Comparison of ENCODE assay signal across 18 cellular contexts in the genomic region with DNA sequence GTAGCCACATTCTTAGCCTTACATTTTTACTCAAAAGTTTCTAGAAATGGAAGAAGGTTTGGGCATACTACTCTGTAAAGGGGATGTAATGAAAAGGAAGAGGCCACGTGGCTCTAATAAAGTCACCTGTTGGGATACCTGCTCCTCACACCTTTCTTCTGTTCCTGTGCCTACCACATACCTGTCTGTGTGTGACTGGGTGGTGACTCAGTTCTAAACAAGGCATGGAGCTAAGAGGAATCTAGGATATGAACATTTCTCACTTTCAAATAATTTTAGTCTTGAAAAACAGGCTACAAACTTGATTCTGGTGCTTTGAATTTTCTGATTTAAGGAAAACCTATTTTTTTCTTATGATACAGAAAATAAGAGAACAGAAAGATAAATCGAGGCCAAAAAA.
A peak's percentile ranks its signal among the peaks of the same experiment; 100 is the strongest.
DNase-seq lines count a peak whose midpoint lies in the region; ATAC-seq and TF ChIP-seq lines count a peak whose summit lies in the region.
"Had no signal": no experiment of that assay in that cellular context is flagged by ENCODE, and none has a peak within 500 bp of the region (broad histone marks: within the 10 kb centered on the region; RNA-seq: fewer than 3 reads in every experiment).

No MANE protein-coding gene starts in this region.

- no peaks in the 10 kb centered on the region for H3F3A ChIP-seq in PC-3 (ENCODE audit: low read length, unreplicated experiment)

- TF ChIP-seq CTCF in HCT116 (IDR thresholded peaks at IDR 0.05 in 2 of 3, conservative IDR thresholded peaks at IDR 0.05 in 1 of 3; ENCODE audit: borderline replicate concordance in 1 of 3, insufficient read depth in 1 of 3, low read depth in 2 of 3, low read length in 2 of 3), result no peak
- no peak for TF ChIP-seq CTCF in PC-3 (conservative IDR thresholded peaks at IDR 0.05; ENCODE audit: low read depth, low read length)
- no peak for TF ChIP-seq CTCF in epithelial cell of esophagus (IDR thresholded peaks at IDR 0.05; ENCODE audit: insufficient read depth, low read depth, low read length, missing control alignments)
- no peak for TF ChIP-seq CTCF in heart right ventricle (IDR thresholded peaks at IDR 0.05)

- DNase-seq in HCT116 (ENCODE audit: low read depth, low spot score) (no peak), PC-3 (peak; percentile 34), epithelial cell of esophagus (ENCODE audit: low read depth) (peak; percentile 61), mesenchymal stem cell (no peak), SIG-M5 (lab: John Stamatoyannopoulos, UW) (no peak), heart right ventricle (no peak)
- DNase-seq: 8988T; CD4-positive, alpha-beta memory T cell; DMS153; DMS79; GDM1; GOT3; H9 had no signal

- no peak overlapping the region for H2BK5ac ChIP-seq in mesenchymal stem cell (ENCODE audit: low read depth, low read length, poor library complexity, severe bottlenecking)

- BruUV-seq in HCT116 (replicated peaks; lab: Mats Ljungman, UMichigan) (no TSS peak), PC-3 (replicated peaks; lab: Mats Ljungman, UMichigan) (no TSS peak)

- H2AK5ac ChIP-seq in mesenchymal stem cell (ENCODE audit: low read length, severe bottlenecking), result no peak overlapping the region

- no peaks in the 10 kb centered on the region for H3K9me2 ChIP-seq in HCT116 (ENCODE audit: insufficient read depth)
- H3K9me2 ChIP-seq in PC-3 (replicated peaks; ENCODE audit: low read length), result no peaks in the 10 kb centered on the region

- POLR2A ChIA-PET in HCT116 (lab: Charles Lee), result no interaction called here
- POLR2A ChIA-PET in PC-3 (lab: Charles Lee; ENCODE audit: unreplicated experiment), result no interaction called here

- intact Hi-C loops in HCT116 (cut with micrococcal nuclease), result no loop called here
- intact Hi-C loops in PC-3 (cut with micrococcal nuclease), result no loop called here
- intact Hi-C loops in heart right ventricle (cut with DNase I), result no loop called here

- H3K27ac ChIP-seq in HCT116 (ENCODE audit: low read depth, low read length), result no peak overlapping the region
- H3K27ac ChIP-seq in PC-3 (ENCODE audit: low read length), result no peak overlapping the region
- H3K27ac ChIP-seq in mesenchymal stem cell (ENCODE audit: low read length, poor library complexity, severe bottlenecking), result no peak overlapping the region
- no peak overlapping the region for H3K27ac ChIP-seq in heart right ventricle
- H3K27ac ChIP-seq: BLaER1, HL-60 had no signal

- H3K79me1 ChIP-seq in mesenchymal stem cell (replicated peaks; ENCODE audit: low read length, poor library complexity, severe bottlenecking), result no peaks in the 10 kb centered on the region

- H3K9me3 ChIP-seq in HCT116 (ENCODE audit: control insufficient read depth in 1 of 2, insufficient read depth in 1 of 2, low read depth in 1 of 2, low read length in 2 of 2), result no peaks in the 10 kb centered on the region
- H3K9me3 ChIP-seq in PC-3 (ENCODE audit: low read length), result no peaks in the 10 kb centered on the region
- H3K9me3 ChIP-seq in mesenchymal stem cell (ENCODE audit: control insufficient read depth, low read length), result no peaks in the 10 kb centered on the region
- H3K9me3 ChIP-seq in heart right ventricle, result no peaks in the 10 kb centered on the region
- H3K9me3 ChIP-seq: BLaER1 had no signal

- no peak overlapping the region for H3K23ac ChIP-seq in mesenchymal stem cell (ENCODE audit: low read length in 2 of 2)

- RAD21 ChIA-PET in HCT116 (lab: Charles Lee; ENCODE audit: low non-redundant PET in 1 of 2, low total read pairs in 2 of 2, uncharacterized antibody in 2 of 2, unreplicated experiment in 2 of 2), result no interaction called here

- H3K27me3 ChIP-seq in HCT116 (ENCODE audit: insufficient read depth, low read length) (no peaks in the 10 kb centered on the region), PC-3 (ENCODE audit: low read length) (no peaks in the 10 kb centered on the region), mesenchymal stem cell (ENCODE audit: control insufficient read depth in 1 of 2, insufficient read depth in 1 of 2, low read length in 2 of 2) (no peaks in the 10 kb centered on the region), heart right ventricle (no peaks in the 10 kb centered on the region)
- H3K27me3 ChIP-seq: BLaER1 had no signal

- no peak overlapping the region for H3K4me2 ChIP-seq in HCT116 (ENCODE audit: low read length)
- no peak overlapping the region for H3K4me2 ChIP-seq in PC-3 (ENCODE audit: low read length)
- no peak overlapping the region for H3K4me2 ChIP-seq in mesenchymal stem cell (ENCODE audit: low read length, poor library complexity, severe bottlenecking)
- H3K4me2 ChIP-seq: BLaER1 had no signal

- H4K20me1 ChIP-seq in HCT116 (ENCODE audit: insufficient read depth), result no peaks in the 10 kb centered on the region
- no peaks in the 10 kb centered on the region for H4K20me1 ChIP-seq in PC-3 (ENCODE audit: low read length)
- H4K20me1 ChIP-seq: BLaER1 had no signal

- CTCF ChIA-PET in HCT116 (lab: Charles Lee), result no interaction called here
- CTCF ChIA-PET in PC-3 (lab: Charles Lee), result no interaction called here

- H3K4me3 ChIP-seq in HCT116 (replicated peaks in 1 of 2; ENCODE audit: low read depth in 1 of 2, low read length in 2 of 2), result no peak overlapping the region
- H3K4me3 ChIP-seq in PC-3 (ENCODE audit: low read length), result no peak overlapping the region
- H3K4me3 ChIP-seq in epithelial cell of esophagus (ENCODE audit: low read length), result no peak overlapping the region
- H3K4me3 ChIP-seq in mesenchymal stem cell (ENCODE audit: insufficient read depth in 1 of 2, low read depth in 1 of 2, low read length in 2 of 2), result no peak overlapping the region
- no peak overlapping the region for H3K4me3 ChIP-seq in heart right ventricle
- H3K4me3 ChIP-seq: BLaER1 had no signal

- H3K36me3 ChIP-seq in HCT116 (ENCODE audit: control insufficient read depth in 1 of 2, insufficient read depth in 2 of 2, low read length in 2 of 2), result no peaks in the 10 kb centered on the region
- no peaks in the 10 kb centered on the region for H3K36me3 ChIP-seq in PC-3 (ENCODE audit: low read depth, low read length)
- H3K36me3 ChIP-seq in mesenchymal stem cell (ENCODE audit: control insufficient read depth in 1 of 2, insufficient read depth in 2 of 2, low read depth in 1 of 2, low read length in 2 of 2), result no peaks in the 10 kb centered on the region
- H3K36me3 ChIP-seq in heart right ventricle, result no peaks in the 10 kb centered on the region
- H3K36me3 ChIP-seq: BLaER1 had no signal

- TF ChIP-seq POLR2A in HCT116 (IDR thresholded peaks at IDR 0.05; ENCODE audit: borderline replicate concordance, extremely low read depth, insufficient read depth, insufficient read length), result no peak

- H2BK120ac ChIP-seq in mesenchymal stem cell (ENCODE audit: low read depth, low read length), result no peak overlapping the region

- no peaks in the 10 kb centered on the region for H3K79me2 ChIP-seq in HCT116 (ENCODE audit: insufficient read depth, low read length)
- no peaks in the 10 kb centered on the region for H3K79me2 ChIP-seq in PC-3 (ENCODE audit: low read length)

- no peak overlapping the region for H2BK12ac ChIP-seq in mesenchymal stem cell (ENCODE audit: low read length in 2 of 2)

- no peak for ATAC-seq in HCT116
- ATAC-seq in PC-3, result no peak
- ATAC-seq in HG03039 (IDR thresholded peaks at IDR 0.05; ENCODE audit: unreplicated experiment), result no peak
- ATAC-seq in GM21737 (IDR thresholded peaks at IDR 0.05; ENCODE audit: unreplicated experiment), result no peak
- ATAC-seq in heart right ventricle, result no peak
- ATAC-seq: HepG2 had no signal

- no peaks in the 10 kb centered on the region for H3K4me1 ChIP-seq in HCT116 (ENCODE audit: control insufficient read depth in 1 of 2, insufficient read depth in 2 of 2, low read length in 2 of 2)
- H3K4me1 ChIP-seq in PC-3 (ENCODE audit: insufficient read depth, low read length), result no peaks in the 10 kb centered on the region
- H3K4me1 ChIP-seq in mesenchymal stem cell (ENCODE audit: control insufficient read depth, insufficient read depth, low read depth, low read length), result no peaks in the 10 kb centered on the region
- H3K4me1 ChIP-seq in heart right ventricle, result no peaks in the 10 kb centered on the region
- H3K4me1 ChIP-seq: BLaER1 had no signal

- WGBS in mesenchymal stem cell, result 90% methylated on average over 1 of the region's 2 CpGs
- WGBS in heart right ventricle, 2 donors, result 72 to 87% methylated on average over 2 of the region's 2 CpGs

- H3K18ac ChIP-seq in mesenchymal stem cell (ENCODE audit: low read depth in 1 of 2, low read length in 2 of 2), result no peak overlapping the region

- no peak overlapping the region for H4K8ac ChIP-seq in mesenchymal stem cell (ENCODE audit: low read length)

- TF ChIP-seq RAD21 in HCT116 (IDR thresholded peaks at IDR 0.05; ENCODE audit: low read depth), result no peak

- H3K4ac ChIP-seq in mesenchymal stem cell (ENCODE audit: low read depth in 1 of 2, low read length in 2 of 2), result no peak overlapping the region

- no peak overlapping the region for H4K91ac ChIP-seq in mesenchymal stem cell (ENCODE audit: low read length)

- no peak overlapping the region for H2AFZ ChIP-seq in HCT116 (ENCODE audit: low read depth, low read length, poor library complexity, severe bottlenecking)
- no peak overlapping the region for H2AFZ ChIP-seq in PC-3 (ENCODE audit: low read length)
- no peak overlapping the region for H2AFZ ChIP-seq in mesenchymal stem cell (ENCODE audit: low read depth, low read length)

- H3K9ac ChIP-seq in HCT116 (ENCODE audit: low read length) (no peak overlapping the region), PC-3 (ENCODE audit: low read length) (no peak overlapping the region), mesenchymal stem cell (ENCODE audit: low read length) (no peak overlapping the region)
- H3K9ac ChIP-seq: BLaER1 had no signal

- no peak overlapping the region for H3K14ac ChIP-seq in mesenchymal stem cell (ENCODE audit: low read length in 2 of 2)

- H2BK15ac ChIP-seq in mesenchymal stem cell (ENCODE audit: low read depth, poor library complexity, severe bottlenecking), result peak overlapping the region; percentile 67

TF ChIP-seq in HCT116, 20 proteins besides CTCF, POLR2A, EP300 and RAD21:
- TF ChIP-seq ZFX (IDR thresholded peaks at IDR 0.05) (no peak), FOSL1 (IDR thresholded peaks at IDR 0.05; ENCODE audit: low read depth) (0 out of 2 replicates have a peak, but pooled peaks have one; percentile 8)
TF ChIP-seq in HCT116: peak in this region for 1.

Comparison
In these comparisons a context has a peak if more than half of its experiments do, and no peak if none do; other contexts are left out.
1. DNase-seq: peak in PC-3 (single experiment) and epithelial cell of esophagus (single experiment); none in HCT116 (single experiment), mesenchymal stem cell (single experiment), SIG-M5 (single experiment) and heart right ventricle (0 of 2).